In the genomic region with DNA sequence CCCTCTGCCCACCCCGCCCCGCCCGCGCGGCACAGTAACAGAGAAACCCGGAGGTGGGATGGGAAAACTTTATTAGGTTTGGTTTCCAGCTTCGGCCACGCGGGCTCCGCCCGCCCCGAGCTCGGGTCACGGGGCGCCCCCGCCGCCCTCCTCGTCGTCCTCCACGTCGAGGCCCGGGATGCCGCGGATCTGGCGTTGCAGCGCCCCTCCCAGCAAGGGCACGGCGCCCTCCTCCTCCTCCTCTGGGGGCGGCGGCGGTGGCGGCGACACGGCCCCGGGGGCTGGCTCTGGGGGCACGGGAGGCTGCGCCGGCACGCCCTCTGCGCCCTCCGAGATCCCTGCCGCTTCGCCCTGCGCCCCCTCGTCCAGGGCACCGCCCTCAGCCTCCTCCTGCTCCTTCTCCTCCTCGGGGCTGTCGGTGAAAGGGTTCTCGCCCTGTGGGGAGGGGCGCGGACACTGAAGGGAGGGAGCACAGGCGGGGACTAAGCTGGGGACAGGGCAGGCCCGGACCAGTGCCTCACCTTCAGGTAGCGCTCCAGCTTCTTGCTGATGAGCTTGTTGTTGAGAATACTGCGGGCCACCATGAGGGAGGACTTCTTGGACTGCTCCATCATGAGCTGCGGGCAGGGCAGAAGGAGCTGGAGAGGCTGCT, we compare ENCODE assay signal across 8 cellular contexts. TPM values are rescaled to one million over a fixed set of nuclear protein-coding genes. Genes with fewer than 3 reads are reported as not detected.
A peak's percentile ranks its signal among the peaks of the same experiment; 100 is the strongest.
DNase-seq lines count a peak whose midpoint lies in the region; ATAC-seq, FAIRE-seq and TF ChIP-seq lines count a peak whose summit lies in the region.

No MANE protein-coding gene starts in this region.

- H3K79me2 ChIP-seq in OCI-LY3 (ENCODE audit: low read length) (peaks cover 50% of the 10 kb centered on the region), HepG2 (ENCODE audit: insufficient read depth, low read length) (peaks cover 39% of the 10 kb centered on the region)

- TF ChIP-seq EP300 in HepG2 (IDR thresholded peaks at IDR 0.05; ENCODE audit: low read depth in 2 of 2, low read length in 2 of 2) (0 out of 4 replicates have a peak, but pooled peaks of 1 of the 2 experiments have one; percentile 2), HepG2 (CRISPR knock-in tag; IDR thresholded peaks at IDR 0.05; ENCODE audit: borderline replicate concordance) (no peak)

- TF ChIP-seq CTCF in OCI-LY3 (IDR thresholded peaks at IDR 0.05; ENCODE audit: low read depth, low read length), result peak; percentile 8; the same call in 1 of the 2 replicates
- TF ChIP-seq CTCF in HepG2 (CRISPR knock-in tag; IDR thresholded peaks at IDR 0.05), result peak; percentile 2; the same call in 1 of the 2 replicates
- no peak for TF ChIP-seq CTCF in testis (IDR thresholded peaks at IDR 0.05)

- H3K27ac ChIP-seq in OCI-LY3 (ENCODE audit: low read length), result peak overlapping the region; percentile 54
- H3K27ac ChIP-seq in caudate nucleus (ENCODE audit: low read depth, low read length), result peak overlapping the region; percentile 62
- peak overlapping the region; percentile 79 for H3K27ac ChIP-seq in HepG2 (ENCODE audit: extremely low read length, insufficient read depth, low read length)
- peak overlapping the region; percentile 88 to 93 for H3K27ac ChIP-seq in testis

- H3K4me1 ChIP-seq in OCI-LY3 (ENCODE audit: low read length) (peaks cover 21% of the 10 kb centered on the region), HepG2 (ENCODE audit: insufficient read depth, low read length) (peaks cover 48% of the 10 kb centered on the region), testis (peaks cover 22% of the 10 kb centered on the region)

- H2AFZ ChIP-seq in OCI-LY3 (ENCODE audit: low read depth, low read length) (peak overlapping the region; percentile 31; the same call in 1 of the 2 replicates), HepG2 (ENCODE audit: low read length) (no peak overlapping the region)

- H3K9ac ChIP-seq in OCI-LY3 (ENCODE audit: low read length), result peak overlapping the region; percentile 63
- H3K9ac ChIP-seq in HepG2 (ENCODE audit: insufficient read depth, low read depth, low read length), result peak overlapping the region; percentile 75

- peak overlapping the region; percentile 92 for H3K4me3 ChIP-seq in OCI-LY3 (ENCODE audit: low read length)
- peak overlapping the region; percentile 51 to 76 (median 70) for H3K4me3 ChIP-seq in HepG2 (replicated peaks in 1 of 3; ENCODE audit: insufficient read depth in 1 of 3, low read depth in 2 of 3, low read length in 3 of 3)
- peak overlapping the region; percentile 76 to 88 for H3K4me3 ChIP-seq in testis

- H3K36me3 ChIP-seq in OCI-LY3 (replicated peaks; ENCODE audit: low read depth, low read length), result peaks cover 12% of the 10 kb centered on the region
- H3K36me3 ChIP-seq in HepG2 (replicated peaks in 1 of 2; ENCODE audit: control insufficient read depth in 1 of 2, insufficient read depth in 2 of 2, low read length in 2 of 2), result peaks cover 0 to 19% of the 10 kb centered on the region in 2 experiments; a peak in 2 of 5 replicates
- no peaks in the 10 kb centered on the region for H3K36me3 ChIP-seq in testis (ENCODE audit: low read depth, missing control alignments)

- no peak for TF ChIP-seq POLR2A in HepG2 (IDR thresholded peaks at IDR 0.05; ENCODE audit: insufficient read depth in 1 of 2, low read depth in 2 of 2, low read length in 2 of 2)
- no peak for TF ChIP-seq POLR2A in testis (IDR thresholded peaks at IDR 0.05)

- H3K27me3 ChIP-seq in OCI-LY3 (ENCODE audit: low read depth, low read length) (no peaks in the 10 kb centered on the region), HepG2 (ENCODE audit: control insufficient read depth in 1 of 2, insufficient read depth in 2 of 2, low read length in 2 of 2) (no peaks in the 10 kb centered on the region; a peak in 1 of 5 replicates), testis (no peaks in the 10 kb centered on the region)

- H3K9me3 ChIP-seq in OCI-LY3 (ENCODE audit: insufficient read depth, low read length), result no peaks in the 10 kb centered on the region
- H3K9me3 ChIP-seq in HepG2 (ENCODE audit: low read length), result no peaks in the 10 kb centered on the region
- no peaks in the 10 kb centered on the region for H3K9me3 ChIP-seq in testis

- no peak for FAIRE-seq in HepG2 (lab: Jason Lieb, UNC)

- in situ Hi-C loops in HepG2 (cut with HindIII; ENCODE audit: extremely low pct_ligation_motif_present, low pct_unique_long_range_greater_than_20kb), result no loop called here

- peak; percentile 32 for ATAC-seq in GM19351 (IDR thresholded peaks at IDR 0.05; ENCODE audit: unreplicated experiment)
- ATAC-seq in HG03354 (IDR thresholded peaks at IDR 0.05; ENCODE audit: poor library complexity, severe bottlenecking, unreplicated experiment), result peak; percentile 37
- ATAC-seq in HepG2, result peak; percentile 55

- peaks cover 20% of the 10 kb centered on the region for H4K20me1 ChIP-seq in OCI-LY3 (ENCODE audit: insufficient read depth, low read length)
- H4K20me1 ChIP-seq in HepG2 (ENCODE audit: insufficient read depth, low read length), result peaks cover 27% of the 10 kb centered on the region

- DNase-seq in DMS79 (lab: John Stamatoyannopoulos, UW) (peak; percentile 35), caudate nucleus (lab: John Stamatoyannopoulos, UW) (peak in 5 of 61 donors; percentile 38 to 78 (median 53)), HepG2 (ENCODE audit: low spot score) (peak; percentile 48), testis (peak; percentile 48)
- no peak for DNase-seq in central memory CD4-positive, alpha-beta T cell

- CTCF ChIA-PET in HepG2 (lab: Yijun Ruan, JAX; ENCODE audit: low intra/inter-chr PET ratio, low total read pairs), result no interaction called here

- no TSS peak for BruUV-seq in HepG2 (replicated peaks; lab: Mats Ljungman, UMichigan)

- POLR2A ChIA-PET in HepG2 (lab: Yijun Ruan, JAX), result interaction anchor here (0.6 to 3.6 kb wide), 15 partner anchors 12 to 176 kb away, joined by 3 to 67 read pairs (median 8); partner anchors contain the start of genes AKAP8L and BRD4

- H3K4me2 ChIP-seq in OCI-LY3 (ENCODE audit: low read length) (peak overlapping the region; percentile 62), HepG2 (ENCODE audit: low read depth, low read length) (peak overlapping the region; percentile 72)

- WGBS in HepG2 (ENCODE audit: low lambda C conversion rate), result 3% methylated on average over 8 of the region's 56 CpGs
- WGBS in testis, 2 donors, result 1% methylated on average over 32 to 46 of the region's 56 CpGs

- intact Hi-C loops in HepG2 (cut with micrococcal nuclease; ENCODE audit: unreplicated experiment) (loop anchor here (5.0 to 10.0 kb wide), 3 partner anchors 32 to 95 kb away; no protein-coding TSS in a partner anchor), testis (cut with DNase I; ENCODE audit: low total_unique reads) (loop anchor here (10.0 kb wide), 1 partner anchor 125 kb away; no protein-coding TSS in a partner anchor)

- TF ChIP-seq RAD21 in HepG2 (CRISPR knock-in tag; IDR thresholded peaks at IDR 0.05), result 0 out of 2 replicates have a peak, but pooled peaks have one; percentile 37

RNA-seq across cellular contexts. Expression of gene AKAP8, which starts 0.5 kb away (rescaled TPM):
- total RNA-seq in HepG2 (2016; rRNA removed; fragmentation: Illumina TruSeq; extraction: Trizol) (21.2 and 22.1 TPM in 2 replicates), testis (10 to 100 TPM; 44.0 to 46.3 TPM)
- 3.7 and 3.8 TPM in 2 replicates for total RNA-seq in HepG2 (2016; cell fraction: cytosol; rRNA removed; fragmentation: Illumina TruSeq; extraction: Trizol; ENCODE audit: low read depth)
- 20.2 and 21.5 TPM in 2 replicates for total RNA-seq in HepG2 (2016; cell fraction: insoluble cytoplasmic fraction; rRNA removed; fragmentation: Illumina TruSeq; extraction: Trizol)
- 9.1 and 9.4 TPM in 2 replicates for total RNA-seq in HepG2 (2016; cell fraction: membrane; rRNA removed; fragmentation: Illumina TruSeq; extraction: Trizol)
- 17.0 and 19.9 TPM in 2 replicates for total RNA-seq in HepG2 (2016; cell fraction: nucleus; rRNA removed; fragmentation: Illumina TruSeq; extraction: Trizol)
- polyA plus RNA-seq in HepG2 (2011; rRNA removed) (15.2 and 15.9 TPM in 2 replicates), testis (ENCODE audit: insufficient read depth, low read depth, low replicate concordance) (20.1 TPM)
- 9.5 and 11.1 TPM in 2 replicates for polyA plus RNA-seq in HepG2 (2011; cell fraction: cytosol; rRNA removed)
- 35.3 and 39.7 TPM in 2 replicates for polyA plus RNA-seq in HepG2 (2011; cell fraction: nucleus; rRNA removed)
- polyA plus RNA-seq in HepG2 (2012), result 11.5 and 13.0 TPM in 2 replicates
- polyA plus RNA-seq in HepG2 (2016; cell fraction: cytosol; fragmentation: Illumina TruSeq; extraction: Trizol; ENCODE audit: low read depth), result 1.6 TPM in 2 replicates
- polyA plus RNA-seq in HepG2 (2016; cell fraction: insoluble cytoplasmic fraction; fragmentation: Illumina TruSeq; extraction: Trizol; ENCODE audit: low read depth), result 17.4 and 18.4 TPM in 2 replicates
- 3.7 and 4.6 TPM in 2 replicates for polyA plus RNA-seq in HepG2 (2016; cell fraction: membrane; fragmentation: Illumina TruSeq; extraction: Trizol; ENCODE audit: low read depth)
- polyA plus RNA-seq in HepG2 (2016; cell fraction: nucleus; fragmentation: Illumina TruSeq; extraction: Trizol; ENCODE audit: insufficient read depth, low read depth), result 47.6 and 49.0 TPM in 2 replicates
- 13.4 and 15.5 TPM in 2 replicates for polyA minus RNA-seq in HepG2 (2011; rRNA and poly(A)+ RNA removed; ENCODE audit: low replicate concordance)
- 8.0 and 10.5 TPM in 2 replicates for polyA minus RNA-seq in HepG2 (2011; cell fraction: cytosol; rRNA and poly(A)+ RNA removed)
- polyA minus RNA-seq in HepG2 (2011; cell fraction: nucleus; rRNA and poly(A)+ RNA removed), result 10.9 and 13.4 TPM in 2 replicates

RNA-seq across cellular contexts. Expression of gene AKAP8L, which starts 38.7 kb away (rescaled TPM):
- 27.3 and 48.2 TPM in 2 replicates for total RNA-seq in HepG2 (2016; rRNA removed; fragmentation: Illumina TruSeq; extraction: Trizol)
- 42.8 and 43.6 TPM in 2 replicates for total RNA-seq in HepG2 (2016; cell fraction: cytosol; rRNA removed; fragmentation: Illumina TruSeq; extraction: Trizol; ENCODE audit: low read depth)
- 28.1 and 49.6 TPM in 2 replicates for total RNA-seq in HepG2 (2016; cell fraction: insoluble cytoplasmic fraction; rRNA removed; fragmentation: Illumina TruSeq; extraction: Trizol)
- total RNA-seq in HepG2 (2016; cell fraction: membrane; rRNA removed; fragmentation: Illumina TruSeq; extraction: Trizol), result 19.3 and 21.1 TPM in 2 replicates
- 58.1 and 60.2 TPM in 2 replicates for total RNA-seq in HepG2 (2016; cell fraction: nucleus; rRNA removed; fragmentation: Illumina TruSeq; extraction: Trizol)
- 49.6 and 63.4 TPM in 2 replicates for polyA plus RNA-seq in HepG2 (2011; rRNA removed)
- 25.4 and 26.0 TPM in 2 replicates for polyA plus RNA-seq in HepG2 (2011; cell fraction: cytosol; rRNA removed)
- 267 and 311 TPM in 2 replicates for polyA plus RNA-seq in HepG2 (2011; cell fraction: nucleus; rRNA removed)
- polyA plus RNA-seq in HepG2 (2012), result 54.1 and 55.4 TPM in 2 replicates
- 3.5 and 4.1 TPM in 2 replicates for polyA plus RNA-seq in HepG2 (2016; cell fraction: cytosol; fragmentation: Illumina TruSeq; extraction: Trizol; ENCODE audit: low read depth)
- 25.4 and 30.1 TPM in 2 replicates for polyA plus RNA-seq in HepG2 (2016; cell fraction: insoluble cytoplasmic fraction; fragmentation: Illumina TruSeq; extraction: Trizol; ENCODE audit: low read depth)
- polyA plus RNA-seq in HepG2 (2016; cell fraction: membrane; fragmentation: Illumina TruSeq; extraction: Trizol; ENCODE audit: low read depth), result 5.6 and 6.0 TPM in 2 replicates
- 142 and 146 TPM in 2 replicates for polyA plus RNA-seq in HepG2 (2016; cell fraction: nucleus; fragmentation: Illumina TruSeq; extraction: Trizol; ENCODE audit: insufficient read depth, low read depth)
- polyA minus RNA-seq in HepG2 (2011; rRNA and poly(A)+ RNA removed; ENCODE audit: low replicate concordance), result 57.8 and 104 TPM in 2 replicates
- polyA minus RNA-seq in HepG2 (2011; cell fraction: cytosol; rRNA and poly(A)+ RNA removed), result 22.7 and 31.4 TPM in 2 replicates
- 67.1 and 87.6 TPM in 2 replicates for polyA minus RNA-seq in HepG2 (2011; cell fraction: nucleus; rRNA and poly(A)+ RNA removed)
- 100 to 1,000 TPM; 334 to 399 TPM for total RNA-seq in testis
- polyA plus RNA-seq in testis (ENCODE audit: insufficient read depth, low read depth, low replicate concordance), result 131 TPM

RNA-seq across cellular contexts. Expression of gene BRD4, which starts 47.8 kb away (rescaled TPM):
- 11.4 TPM in 2 replicates for total RNA-seq in HepG2 (2016; rRNA removed; fragmentation: Illumina TruSeq; extraction: Trizol)
- 9.3 and 10.8 TPM in 2 replicates for total RNA-seq in HepG2 (2016; cell fraction: cytosol; rRNA removed; fragmentation: Illumina TruSeq; extraction: Trizol; ENCODE audit: low read depth)
- total RNA-seq in HepG2 (2016; cell fraction: insoluble cytoplasmic fraction; rRNA removed; fragmentation: Illumina TruSeq; extraction: Trizol), result 9.9 and 11.8 TPM in 2 replicates
- 14.9 and 16.5 TPM in 2 replicates for total RNA-seq in HepG2 (2016; cell fraction: membrane; rRNA removed; fragmentation: Illumina TruSeq; extraction: Trizol)
- 16.3 and 19.3 TPM in 2 replicates for total RNA-seq in HepG2 (2016; cell fraction: nucleus; rRNA removed; fragmentation: Illumina TruSeq; extraction: Trizol)
- 10.5 TPM in 2 replicates for polyA plus RNA-seq in HepG2 (2011; rRNA removed)
- polyA plus RNA-seq in HepG2 (2011; cell fraction: cytosol; rRNA removed), result 5.5 and 5.9 TPM in 2 replicates
- polyA plus RNA-seq in HepG2 (2011; cell fraction: nucleus; rRNA removed), result 33.7 and 40.9 TPM in 2 replicates
- 38.7 and 50.8 TPM in 2 replicates for polyA plus RNA-seq in HepG2 (2012)
- 3.9 and 4.0 TPM in 2 replicates for polyA plus RNA-seq in HepG2 (2016; cell fraction: cytosol; fragmentation: Illumina TruSeq; extraction: Trizol; ENCODE audit: low read depth)
- 19.8 and 29.3 TPM in 2 replicates for polyA plus RNA-seq in HepG2 (2016; cell fraction: insoluble cytoplasmic fraction; fragmentation: Illumina TruSeq; extraction: Trizol; ENCODE audit: low read depth)
- 14.9 and 16.3 TPM in 2 replicates for polyA plus RNA-seq in HepG2 (2016; cell fraction: membrane; fragmentation: Illumina TruSeq; extraction: Trizol; ENCODE audit: low read depth)
- polyA plus RNA-seq in HepG2 (2016; cell fraction: nucleus; fragmentation: Illumina TruSeq; extraction: Trizol; ENCODE audit: insufficient read depth, low read depth), result 50.8 and 56.4 TPM in 2 replicates
- polyA minus RNA-seq in HepG2 (2011; rRNA and poly(A)+ RNA removed; ENCODE audit: low replicate concordance), result 42.7 and 54.2 TPM in 2 replicates
- polyA minus RNA-seq in HepG2 (2011; cell fraction: cytosol; rRNA and poly(A)+ RNA removed), result 22.2 and 24.6 TPM in 2 replicates
- 49.4 and 56.1 TPM in 2 replicates for polyA minus RNA-seq in HepG2 (2011; cell fraction: nucleus; rRNA and poly(A)+ RNA removed)
- total RNA-seq in testis, result 100 to 1,000 TPM; 106 to 109 TPM
- 59.2 TPM for polyA plus RNA-seq in testis (ENCODE audit: insufficient read depth, low read depth, low replicate concordance)

Comparison
In these comparisons a context has a peak if more than half of its experiments do, and no peak if none do; other contexts are left out.
1. CTCF ChIP-seq: peak in OCI-LY3 (single experiment) and HepG2 (single experiment); none in testis (0 of 3).
2. Peak in every context shown above with its lines, with median percentiles within 50 percentile points of each other: ATAC-seq, H3K27ac ChIP-seq and H3K4me3 ChIP-seq.